ENCODE assay signal across 32 cellular contexts in genomic region chr22:20813056-20813455, GRCh38. TPM values are rescaled to one million over a fixed set of nuclear protein-coding genes. Genes with fewer than 3 reads are reported as not detected.
"Had no signal": no experiment of that assay in that cellular context is flagged by ENCODE, and none has a peak within 500 bp of the region (broad histone marks: within the 10 kb centered on the region; RNA-seq: fewer than 3 reads in every experiment).

No MANE protein-coding gene starts in this region.

- H3K27ac Mint-ChIP-seq: natural killer cell; neural progenitor cell; progenitor cell of endocrine pancreas; stimulated activated effector memory CD8-positive, alpha-beta T cell treated with anti-CD3 and anti-CD28 coated beads, Interleukin-12 subunit alpha, Interleukin-12 subunit beta, amount 100 ng/mL, for 72 hours; stimulated activated naive B cell treated with anti-CD40 and anti-IgM and Interleukin-4, amounts not matched to agents 10 μg/mL and 1 μg/mL and 100 μg/mL, for 72 hours; stimulated activated naive CD8-positive, alpha-beta T cell treated with anti-CD3 and anti-CD28 coated beads, Interleukin-15, Interleukin-2, amounts not matched to agents 100 ng/mL and 50 ng/mL, for 24 hours; type B pancreatic cell had no signal

- H3K27me3 Mint-ChIP-seq: progenitor cell of endocrine pancreas; stimulated activated naive B cell treated with anti-CD40 and anti-IgM and Interleukin-4, amounts not matched to agents 10 μg/mL and 1 μg/mL and 100 μg/mL, for 72 hours; stimulated activated naive CD8-positive, alpha-beta T cell treated with anti-CD3 and anti-CD28 coated beads, Interleukin-15, Interleukin-2, amounts not matched to agents 100 ng/mL and 50 ng/mL, for 24 hours; type B pancreatic cell had no signal

- H3K4me1 Mint-ChIP-seq: nephron, neural progenitor cell had no signal

- H3K27me3 ChIP-seq: neural progenitor cell, ovary, right lobe of liver, sigmoid colon, stomach, testis, tibial artery, transverse colon, upper lobe of right lung, vagina had no signal

- H3K4me3 ChIP-seq: neural progenitor cell, ovary, psoas muscle, right lobe of liver, sigmoid colon, stomach, testis, tibial artery, transverse colon, upper lobe of right lung, vagina had no signal

- H3K9ac ChIP-seq: neural progenitor cell, parathyroid adenoma had no signal

- H3K27ac ChIP-seq: neural progenitor cell, ovary, parathyroid adenoma, psoas muscle, right lobe of liver, sigmoid colon, stomach, testis, tibial artery, transverse colon, upper lobe of right lung, vagina had no signal

- H3K9me3 ChIP-seq: ovary, psoas muscle, right lobe of liver, sigmoid colon, stomach, testis, tibial artery, transverse colon, upper lobe of right lung, vagina had no signal

- DNase-seq: natural killer cell; occipital lobe; ovary; posterior cingulate gyrus; psoas muscle; right cardiac atrium; sigmoid colon; small intestine; stimulated activated CD4-positive, alpha-beta T cell treated with anti-CD3 and anti-CD28 coated beads, Interleukin-15, amount 100 ng/mL, for 24 hours; stimulated activated CD4-positive, alpha-beta T cell treated with anti-CD3 and anti-CD28 coated beads, Interleukin-2, amount 100 ng/mL, for 24 hours; stimulated activated CD4-positive, alpha-beta T cell treated with anti-CD3 and anti-CD28 coated beads, Interleukin-2, amount 100 ng/mL, for 48 hours; stimulated activated CD4-positive, alpha-beta T cell treated with anti-CD3 and anti-CD28 coated beads, Interleukin-4, amount 100 ng/mL, for 24 hours; stimulated activated naive B cell treated with anti-CD40 and anti-IgM and Interleukin-4, amounts not matched to agents 10 μg/mL and 1 μg/mL and 100 μg/mL, for 72 hours; stimulated activated naive CD4-positive, alpha-beta T cell treated with Interleukin-2 at 50 U/mL for 16 hours; stomach; testis; transverse colon; upper lobe of right lung had no signal

- H3K36me3 ChIP-seq: neural progenitor cell, ovary had no signal

- ATAC-seq: natural killer cell; psoas muscle; right cardiac atrium; right lobe of liver; stimulated activated effector memory CD8-positive, alpha-beta T cell treated with anti-CD3 and anti-CD28 coated beads, Interleukin-12 subunit alpha, Interleukin-12 subunit beta, amount 100 ng/mL, for 72 hours; stimulated activated naive B cell treated with anti-CD40 and anti-IgM and Interleukin-4, amounts not matched to agents 10 μg/mL and 1 μg/mL and 100 μg/mL, for 72 hours; upper lobe of right lung had no signal

- H2AFZ ChIP-seq: neural progenitor cell, parathyroid adenoma had no signal

- H3K4me3 Mint-ChIP-seq: natural killer cell; nephron; neural progenitor cell; stimulated activated effector memory CD8-positive, alpha-beta T cell treated with anti-CD3 and anti-CD28 coated beads, Interleukin-12 subunit alpha, Interleukin-12 subunit beta, amount 100 ng/mL, for 72 hours; stimulated activated naive B cell treated with anti-CD40 and anti-IgM and Interleukin-4, amounts not matched to agents 10 μg/mL and 1 μg/mL and 100 μg/mL, for 72 hours; stimulated activated naive CD8-positive, alpha-beta T cell treated with anti-CD3 and anti-CD28 coated beads, Interleukin-15, Interleukin-2, amounts not matched to agents 100 ng/mL and 50 ng/mL, for 24 hours; type B pancreatic cell had no signal

- H3K4me2 ChIP-seq: neural progenitor cell had no signal

- H3K9me3 Mint-ChIP-seq: natural killer cell; nephron; neural progenitor cell; stimulated activated effector memory CD8-positive, alpha-beta T cell treated with anti-CD3 and anti-CD28 coated beads, Interleukin-12 subunit alpha, Interleukin-12 subunit beta, amount 100 ng/mL, for 72 hours; stimulated activated naive B cell treated with anti-CD40 and anti-IgM and Interleukin-4, amounts not matched to agents 10 μg/mL and 1 μg/mL and 100 μg/mL, for 72 hours; stimulated activated naive CD8-positive, alpha-beta T cell treated with anti-CD3 and anti-CD28 coated beads, Interleukin-15, Interleukin-2, amounts not matched to agents 100 ng/mL and 50 ng/mL, for 24 hours; type B pancreatic cell had no signal

- H3K4me1 ChIP-seq: neural progenitor cell, parathyroid adenoma, psoas muscle, right lobe of liver, sigmoid colon, stomach, testis, tibial artery, transverse colon, upper lobe of right lung, vagina had no signal

RNA-seq across cellular contexts. Expression of gene SERPIND1, which starts 39.1 kb away (rescaled TPM):
- total RNA-seq: osteoblast, psoas muscle, renal cortical epithelial cell, sigmoid colon, skeletal muscle tissue, transverse colon, vagina had no signal
- polyA plus RNA-seq: neural cell had no signal
